Comparison of ENCODE assay signal across 12 cellular contexts in genomic region chr14:36658091-36659009, GRCh38. TPM values are rescaled to one million over a fixed set of nuclear protein-coding genes. Genes with fewer than 3 reads are reported as not detected.
DNase-seq lines count a peak whose midpoint lies in the region; ATAC-seq and TF ChIP-seq lines count a peak whose summit lies in the region.
"Had no signal": no experiment of that assay in that cellular context is flagged by ENCODE, and none has a peak within 500 bp of the region (broad histone marks: within the 10 kb centered on the region; RNA-seq: fewer than 3 reads in every experiment).

No MANE protein-coding gene starts in this region.

- no peak overlapping the region for H3K27ac Mint-ChIP-seq in brain
- H3K27ac Mint-ChIP-seq in naive thymus-derived CD4-positive, alpha-beta T cell, result no peak overlapping the region
- H3K27ac Mint-ChIP-seq in activated T-helper 2 cell treated with anti-CD3 and anti-CD28 coated beads, Interferon-gamma antibody, Interleukin-2, Interleukin-4, amounts not matched to agents 10 μg/mL and 5 μg/mL and 100 μg/mL, durations not matched to agents 14 hours and 24 hours and 36 hours, result no peak overlapping the region

- H3K27ac ChIP-seq in naive thymus-derived CD4-positive, alpha-beta T cell (ENCODE audit: low read depth, low read length), result no peak overlapping the region
- H3K27ac ChIP-seq in tibial artery (no peak overlapping the region), uterus (no peak overlapping the region)

- peaks cover 0 to 17% (median 0%) of the 10 kb centered on the region in 5 experiments for H3K9me3 Mint-ChIP-seq in brain
- H3K9me3 Mint-ChIP-seq in naive thymus-derived CD4-positive, alpha-beta T cell, result peaks cover 0 to 19% (median 9%) of the 10 kb centered on the region in 11 donors
- no peaks in the 10 kb centered on the region for H3K9me3 Mint-ChIP-seq in activated T-helper 2 cell treated with anti-CD3 and anti-CD28 coated beads, Interferon-gamma antibody, Interleukin-2, Interleukin-4, amounts not matched to agents 10 μg/mL and 5 μg/mL and 100 μg/mL, durations not matched to agents 14 hours and 24 hours and 36 hours

- H3K36me3 ChIP-seq in naive thymus-derived CD4-positive, alpha-beta T cell (ENCODE audit: control insufficient read depth in 2 of 3, insufficient read depth in 3 of 3, low read length in 3 of 3), result no peaks in the 10 kb centered on the region
- H3K36me3 ChIP-seq in tibial artery (no peaks in the 10 kb centered on the region), uterus (no peaks in the 10 kb centered on the region)

- H3K9me3 ChIP-seq in naive thymus-derived CD4-positive, alpha-beta T cell (ENCODE audit: control insufficient read depth in 2 of 3, low read length in 3 of 3), result peaks cover 0 to 5% (median 0%) of the 10 kb centered on the region in 3 experiments
- H3K9me3 ChIP-seq in tibial artery (no peaks in the 10 kb centered on the region), uterus (no peaks in the 10 kb centered on the region)

- H3K27me3 ChIP-seq in naive thymus-derived CD4-positive, alpha-beta T cell (ENCODE audit: control insufficient read depth in 2 of 2, insufficient read depth in 2 of 2, low read length in 2 of 2), result peaks cover 7 to 18% of the 10 kb centered on the region in 2 donors
- H3K27me3 ChIP-seq in tibial artery (peaks cover 22 to 100% of the 10 kb centered on the region in 2 donors), uterus (peaks cover 22 to 89% of the 10 kb centered on the region in 2 donors)

- H3K4me3 Mint-ChIP-seq in brain, result peak overlapping the region in 3 of 5 experiments; percentile 43 to 74 (median 58)
- H3K4me3 Mint-ChIP-seq in naive thymus-derived CD4-positive, alpha-beta T cell, result peak overlapping the region in 7 of 10 donors; percentile 6 to 71 (median 34)
- no peak overlapping the region for H3K4me3 Mint-ChIP-seq in activated T-helper 2 cell treated with anti-CD3 and anti-CD28 coated beads, Interferon-gamma antibody, Interleukin-2, Interleukin-4, amounts not matched to agents 10 μg/mL and 5 μg/mL and 100 μg/mL, durations not matched to agents 14 hours and 24 hours and 36 hours (ENCODE audit: low read depth)

- POLR2A ChIA-PET in naive thymus-derived CD4-positive, alpha-beta T cell (lab: Charles Lee), result no interaction called here

- peaks cover 0 to 19% of the 10 kb centered on the region in 2 donors for H3K4me1 ChIP-seq in naive thymus-derived CD4-positive, alpha-beta T cell (ENCODE audit: control insufficient read depth in 2 of 2, insufficient read depth in 2 of 2, low read length in 2 of 2)
- H3K4me1 ChIP-seq in tibial artery (peaks cover 0 to 71% (median 55%) of the 10 kb centered on the region in 4 donors), uterus (peaks cover 0 to 16% of the 10 kb centered on the region in 2 donors)

- peak; percentile 22 for DNase-seq in left ventricle myocardium superior
- no peak for DNase-seq in left cardiac atrium
- DNase-seq in naive thymus-derived CD4-positive, alpha-beta T cell, result no peak
- DNase-seq in tibial artery, result no peak
- no peak for DNase-seq in activated T-helper 2 cell treated with anti-CD3 and anti-CD28 coated beads, Interferon-gamma antibody, Interleukin-2, Interleukin-4, amounts not matched to agents 10 μg/mL and 5 μg/mL and 100 μg/mL, durations not matched to agents 14 hours and 24 hours and 36 hours (ENCODE audit: low spot score)
- no peak for DNase-seq in uterus
- DNase-seq: C1 segment of cervical spinal cord, NCI-H226 had no signal

- no peaks in the 10 kb centered on the region for H3K36me3 Mint-ChIP-seq in brain
- peaks cover 0 to 7% (median 7%) of the 10 kb centered on the region in 5 donors for H3K36me3 Mint-ChIP-seq in naive thymus-derived CD4-positive, alpha-beta T cell
- no peaks in the 10 kb centered on the region for H3K36me3 Mint-ChIP-seq in activated T-helper 2 cell treated with anti-CD3 and anti-CD28 coated beads, Interferon-gamma antibody, Interleukin-2, Interleukin-4, amounts not matched to agents 10 μg/mL and 5 μg/mL and 100 μg/mL, durations not matched to agents 14 hours and 24 hours and 36 hours (ENCODE audit: low read depth)

- intact Hi-C loops in left ventricle myocardium superior (cut with micrococcal nuclease), result no loop called here
- intact Hi-C loops in left cardiac atrium (cut with DNase I), result no loop called here
- intact Hi-C loops in naive thymus-derived CD4-positive, alpha-beta T cell (cut with micrococcal nuclease), result loop anchor here in 1 of 2 donors (5.0 kb wide), 1 partner anchor 141 kb away; no protein-coding TSS in a partner anchor
- intact Hi-C loops in tibial artery (cut with DNase I; ENCODE audit: low total_unique reads), result loop anchor here (10.0 kb wide), 1 partner anchor 286 kb away; no protein-coding TSS in a partner anchor
- intact Hi-C loops in activated T-helper 2 cell treated with anti-CD3 and anti-CD28 coated beads, Interferon-gamma antibody, Interleukin-2, Interleukin-4, amounts not matched to agents 10 μg/mL and 5 μg/mL and 100 μg/mL, durations not matched to agents 14 hours and 24 hours and 36 hours (cut with micrococcal nuclease), result loop anchor here (5.0 kb wide), 1 partner anchor 1549 kb away; the partner anchor contains the start of gene SSTR1
- intact Hi-C loops in uterus (cut with DNase I; ENCODE audit: low total_unique reads), result no loop called here

- ATAC-seq in left ventricle myocardium superior (no peak), left cardiac atrium (no peak), GM19467 (IDR thresholded peaks at IDR 0.05; ENCODE audit: unreplicated experiment) (no peak)
- ATAC-seq in naive thymus-derived CD4-positive, alpha-beta T cell, result no peak
- ATAC-seq: Panc1 had no signal

- H3K4me1 Mint-ChIP-seq in brain, result peaks cover 56% of the 10 kb centered on the region
- H3K4me1 Mint-ChIP-seq in naive thymus-derived CD4-positive, alpha-beta T cell, result peaks cover 14 to 63% (median 49%) of the 10 kb centered on the region in 7 donors
- H3K4me1 Mint-ChIP-seq in activated T-helper 2 cell treated with anti-CD3 and anti-CD28 coated beads, Interferon-gamma antibody, Interleukin-2, Interleukin-4, amounts not matched to agents 10 μg/mL and 5 μg/mL and 100 μg/mL, durations not matched to agents 14 hours and 24 hours and 36 hours (ENCODE audit: low read depth), result peaks cover 9% of the 10 kb centered on the region

- TF ChIP-seq CTCF in brain (conservative IDR thresholded peaks at IDR 0.05) (no peak), tibial artery (IDR thresholded peaks at IDR 0.05) (no peak), uterus (IDR thresholded peaks at IDR 0.05) (no peak)

- H3K27me3 Mint-ChIP-seq in brain, result peaks cover 100% of the 10 kb centered on the region
- peaks cover 80 to 99% (median 90%) of the 10 kb centered on the region in 5 donors for H3K27me3 Mint-ChIP-seq in naive thymus-derived CD4-positive, alpha-beta T cell
- H3K27me3 Mint-ChIP-seq in activated T-helper 2 cell treated with anti-CD3 and anti-CD28 coated beads, Interferon-gamma antibody, Interleukin-2, Interleukin-4, amounts not matched to agents 10 μg/mL and 5 μg/mL and 100 μg/mL, durations not matched to agents 14 hours and 24 hours and 36 hours (ENCODE audit: low read depth), result peaks cover 93% of the 10 kb centered on the region

- CTCF ChIA-PET in naive thymus-derived CD4-positive, alpha-beta T cell (lab: Charles Lee), result no interaction called here

- H3K4me3 ChIP-seq in naive thymus-derived CD4-positive, alpha-beta T cell (ENCODE audit: low read length), result no peak overlapping the region
- peak overlapping the region; percentile 17 to 37 for H3K4me3 ChIP-seq in tibial artery
- no peak overlapping the region for H3K4me3 ChIP-seq in uterus

- no peak for TF ChIP-seq POLR2A in uterus (IDR thresholded peaks at IDR 0.05)

RNA-seq across cellular contexts. Expression of gene PAX9, which starts 3.3 kb away (rescaled TPM):
- total RNA-seq in left ventricle myocardium superior (not detected), left cardiac atrium (not detected), uterus (under 1 TPM in 3 of 4 donors, not detected in 1; 0.26 to 0.98 (median 0.29) TPM)
- 2.8 TPM for polyA plus RNA-seq in brain (ENCODE audit: insufficient read depth, low read depth, low replicate concordance)
- not detected for total RNA-seq in naive thymus-derived CD4-positive, alpha-beta T cell
- polyA plus RNA-seq in naive thymus-derived CD4-positive, alpha-beta T cell, result under 1 TPM in 1 of 2 donors, not detected in 1; 0.05 TPM
- total RNA-seq in activated T-helper 2 cell treated with anti-CD3 and anti-CD28 coated beads, Interferon-gamma antibody, Interleukin-2, Interleukin-4, amounts not matched to agents 10 μg/mL and 5 μg/mL and 100 μg/mL, durations not matched to agents 14 hours and 24 hours and 36 hours, result not detected in 2 replicates
- total RNA-seq: mononuclear cell had no signal

Comparison
In these comparisons a context has a peak if more than half of its experiments do, and no peak if none do; other contexts are left out.
1. H3K4me3 ChIP-seq: peak in tibial artery (2 of 2); none in naive thymus-derived CD4-positive, alpha-beta T cell (single experiment) and uterus (0 of 2).
2. intact Hi-C loops: an anchor here in tibial artery (10.0 kb wide) and activated T-helper 2 cell treated with anti-CD3 and anti-CD28 coated beads, Interferon-gamma antibody, Interleukin-2, Interleukin-4, amounts not matched to agents 10 μg/mL and 5 μg/mL and 100 μg/mL, durations not matched to agents 14 hours and 24 hours and 36 hours (5.0 kb wide); none called in left ventricle myocardium superior, left cardiac atrium and uterus.